ENCODE assay signal across 13 cellular contexts in the genomic region with DNA sequence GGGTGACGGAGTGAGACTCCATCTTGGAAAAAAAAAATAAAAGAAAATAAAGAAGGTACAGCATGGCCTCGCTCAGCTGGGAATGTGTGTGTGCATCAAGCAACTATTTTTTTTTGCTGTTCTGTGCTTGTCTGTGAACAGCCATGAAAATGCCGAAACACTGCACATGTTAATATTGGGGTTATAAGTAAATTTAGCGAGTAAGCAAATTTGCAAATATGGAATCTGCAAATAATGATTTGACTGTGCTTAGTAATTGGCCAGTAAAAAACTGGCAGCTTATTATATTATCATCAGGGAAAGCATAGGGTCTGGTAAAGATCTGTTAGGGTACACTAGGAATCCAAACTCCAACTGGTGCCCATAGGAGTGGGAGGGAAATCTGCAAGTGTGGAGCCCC.
"Had no signal": no experiment of that assay in that cellular context is flagged by ENCODE, and none has a peak within 500 bp of the region (broad histone marks: within the 10 kb centered on the region; RNA-seq: fewer than 3 reads in every experiment).

No MANE protein-coding gene starts in this region.

- H3K27ac ChIP-seq: ovary, tibial nerve had no signal

- FAIRE-seq: frontal cortex had no signal

- H3K27me3 ChIP-seq: breast epithelium, ovary, tibial nerve had no signal

- DNase-seq: activated CD4-positive, alpha-beta T cell treated with anti-CD3 and anti-CD28 coated beads for 36 hours; activated CD4-positive, CD25-positive, alpha-beta regulatory T cell; activated naive CD4-positive, alpha-beta T cell; activated T-cell treated with anti-CD3 and anti-CD28 coated beads for 4 hours; activated T-cell treated with anti-CD3 and anti-CD28 coated beads, Interleukin-2, amount 50 U/mL, for 72 hours; retina; stimulated activated naive CD4-positive, alpha-beta T cell treated with Interleukin-2 at 50 U/mL for 16 hours; T-helper 1 cell had no signal

- ATAC-seq: activated CD4-positive, alpha-beta T cell treated with anti-CD3 and anti-CD28 coated beads for 36 hours; activated naive CD4-positive, alpha-beta T cell treated with anti-CD3 and anti-CD28 coated beads, Interleukin-2, amount 50 U/mL, for 72 hours; activated T-cell treated with anti-CD3 and anti-CD28 coated beads, Interleukin-2, amount 50 U/mL, for 72 hours had no signal

- H3K9me3 ChIP-seq: ovary had no signal

- H3K4me3 ChIP-seq: breast epithelium, ovary, tibial nerve had no signal

- H3K4me1 ChIP-seq: breast epithelium, tibial nerve had no signal

- H3K36me3 ChIP-seq: breast epithelium, ovary, tibial nerve had no signal
